ENCODE assay signal across 12 cellular contexts in genomic region chr6:25006075-25006474, GRCh38.
DNase-seq lines count a peak whose midpoint lies in the region; ATAC-seq and TF ChIP-seq lines count a peak whose summit lies in the region.
"Had no signal": no experiment of that assay in that cellular context is flagged by ENCODE, and none has a peak within 500 bp of the region (broad histone marks: within the 10 kb centered on the region; RNA-seq: fewer than 3 reads in every experiment).

No MANE protein-coding gene starts in this region.

- peaks cover 11 to 90% of the 10 kb centered on the region in 2 donors for H3K4me1 ChIP-seq in left lung
- H3K4me1 ChIP-seq in thyroid gland, result peaks cover 38 to 58% of the 10 kb centered on the region in 2 donors
- H3K4me1 ChIP-seq: BE2C had no signal

- H3K36me3 ChIP-seq in left lung, result no peaks in the 10 kb centered on the region
- H3K36me3 ChIP-seq in thyroid gland, result no peaks in the 10 kb centered on the region
- H3K36me3 ChIP-seq: BE2C, SJSA1 had no signal

- no peaks in the 10 kb centered on the region for H3K27me3 Mint-ChIP-seq in activated naive CD4-positive, alpha-beta T cell treated with anti-CD3 and anti-CD28 coated beads, Interleukin-2, amount 50 U/mL, for 24 hours
- H3K27me3 Mint-ChIP-seq in activated CD8-positive, alpha-beta T cell treated with anti-CD3 and anti-CD28 coated beads, Interleukin-2, amount 10 ng/mL, durations not matched to agents 7 days and 5 days (ENCODE audit: low read depth), result no peaks in the 10 kb centered on the region

- no peaks in the 10 kb centered on the region for H3K9me3 Mint-ChIP-seq in activated naive CD4-positive, alpha-beta T cell treated with anti-CD3 and anti-CD28 coated beads, Interleukin-2, amount 50 U/mL, for 24 hours
- no peaks in the 10 kb centered on the region for H3K9me3 Mint-ChIP-seq in activated CD8-positive, alpha-beta T cell treated with anti-CD3 and anti-CD28 coated beads, Interleukin-2, amount 10 ng/mL, durations not matched to agents 7 days and 5 days (ENCODE audit: insufficient read depth)
- H3K9me3 Mint-ChIP-seq: neural crest cell had no signal

- POLR2A ChIA-PET in activated CD8-positive, alpha-beta T cell treated with anti-CD3 and anti-CD28 coated beads, Interleukin-2, amount 10 ng/mL, durations not matched to agents 7 days and 5 days (lab: Charles Lee), result interaction anchor here (0.7 to 2.2 kb wide), 11 partner anchors 12 to 221 kb away, joined by 3 to 15 read pairs (median 5); partner anchors contain the start of gene RIPOR2

- WGBS in thyroid gland, 2 donors, result 96 to 97% methylated on average over 1 of the region's 1 CpG

- no peak for DNase-seq in activated naive CD4-positive, alpha-beta T cell treated with Interleukin-2 at 50 U/mL for 16 hours
- DNase-seq in activated CD8-positive, alpha-beta T cell treated with anti-CD3 and anti-CD28 coated beads, Interleukin-2, amount 10 ng/mL, durations not matched to agents 7 days and 5 days, result no peak
- DNase-seq in left lung (no peak), thyroid gland (no peak), midbrain (lab: John Stamatoyannopoulos, UW) (no peak), SKM-1 treated with dmso at 0.1 percent for 144 hours (lab: John Stamatoyannopoulos, UW; ENCODE audit: unreplicated experiment) (no peak), SIG-M5 treated with dmso at 0.1 percent for 504 hours (lab: John Stamatoyannopoulos, UW; ENCODE audit: unreplicated experiment) (no peak)
- DNase-seq: BE2C had no signal

- H3K27ac Mint-ChIP-seq in activated naive CD4-positive, alpha-beta T cell treated with anti-CD3 and anti-CD28 coated beads, Interleukin-2, amount 50 U/mL, for 24 hours, result peak overlapping the region; percentile 88
- H3K27ac Mint-ChIP-seq in activated CD8-positive, alpha-beta T cell treated with anti-CD3 and anti-CD28 coated beads, Interleukin-2, amount 10 ng/mL, durations not matched to agents 7 days and 5 days, result peak overlapping the region; percentile 92

- peak overlapping the region; percentile 69 for H3K4me3 Mint-ChIP-seq in activated naive CD4-positive, alpha-beta T cell treated with anti-CD3 and anti-CD28 coated beads, Interleukin-2, amount 50 U/mL, for 24 hours
- H3K4me3 Mint-ChIP-seq in activated CD8-positive, alpha-beta T cell treated with anti-CD3 and anti-CD28 coated beads, Interleukin-2, amount 10 ng/mL, durations not matched to agents 7 days and 5 days, result peak overlapping the region; percentile 58
- H3K4me3 Mint-ChIP-seq: neural crest cell had no signal

- H3K4me1 Mint-ChIP-seq in activated naive CD4-positive, alpha-beta T cell treated with anti-CD3 and anti-CD28 coated beads, Interleukin-2, amount 50 U/mL, for 24 hours, result peaks cover 85% of the 10 kb centered on the region
- H3K4me1 Mint-ChIP-seq in activated CD8-positive, alpha-beta T cell treated with anti-CD3 and anti-CD28 coated beads, Interleukin-2, amount 10 ng/mL, durations not matched to agents 7 days and 5 days (ENCODE audit: low read depth), result peaks cover 82% of the 10 kb centered on the region
- H3K4me1 Mint-ChIP-seq: neural crest cell had no signal

- no peak overlapping the region for H3K4me3 ChIP-seq in left lung
- no peak overlapping the region for H3K4me3 ChIP-seq in thyroid gland (replicated peaks in 1 of 3)
- H3K4me3 ChIP-seq: dorsolateral prefrontal cortex, SJSA1 had no signal

- TF ChIP-seq CTCF in left lung (IDR thresholded peaks at IDR 0.05) (no peak), thyroid gland (IDR thresholded peaks at IDR 0.05) (no peak)

- H3K9me3 ChIP-seq in left lung (no peaks in the 10 kb centered on the region), thyroid gland (no peaks in the 10 kb centered on the region)
- H3K9me3 ChIP-seq: BE2C, SJSA1 had no signal

- peak overlapping the region; percentile 85 to 100 for H3K27ac ChIP-seq in left lung
- H3K27ac ChIP-seq in thyroid gland, result peak overlapping the region; percentile 87 to 90 (median 89)
- H3K27ac ChIP-seq: SJSA1 had no signal

- H3K36me3 Mint-ChIP-seq in activated naive CD4-positive, alpha-beta T cell treated with anti-CD3 and anti-CD28 coated beads, Interleukin-2, amount 50 U/mL, for 24 hours, result no peaks in the 10 kb centered on the region
- peaks cover 53% of the 10 kb centered on the region for H3K36me3 Mint-ChIP-seq in activated CD8-positive, alpha-beta T cell treated with anti-CD3 and anti-CD28 coated beads, Interleukin-2, amount 10 ng/mL, durations not matched to agents 7 days and 5 days (ENCODE audit: low read depth)

- no peak for TF ChIP-seq POLR2A in thyroid gland (IDR thresholded peaks at IDR 0.05)

- no peak for ATAC-seq in activated CD8-positive, alpha-beta T cell treated with anti-CD3 and anti-CD28 coated beads, Interleukin-2, amount 10 ng/mL, durations not matched to agents 7 days and 5 days
- no peak for ATAC-seq in left lung

- H3K27me3 ChIP-seq in left lung (no peaks in the 10 kb centered on the region), thyroid gland (no peaks in the 10 kb centered on the region)
- H3K27me3 ChIP-seq: BE2C, dorsolateral prefrontal cortex, SJSA1 had no signal

- intact Hi-C loops in left lung (cut with DNase I), result no loop called here
- intact Hi-C loops in thyroid gland (cut with DNase I), result no loop called here

- CTCF ChIA-PET in activated CD8-positive, alpha-beta T cell treated with anti-CD3 and anti-CD28 coated beads, Interleukin-2, amount 10 ng/mL, durations not matched to agents 7 days and 5 days (lab: Charles Lee), result interaction anchor here (0.8 to 5.7 kb wide), 17 partner anchors 8 to 149 kb away, joined by 3 to 70 read pairs (median 4); partner anchors contain the start of gene RIPOR2
